In genomic region chr17:57881783-57882291, GRCh38 we compare ENCODE assay signal across 12 cellular contexts. TPM values are rescaled to one million over a fixed set of nuclear protein-coding genes. Genes with fewer than 3 reads are reported as not detected.
A peak's percentile ranks its signal among the peaks of the same experiment; 100 is the strongest.
DNase-seq lines count a peak whose midpoint lies in the region; ATAC-seq and TF ChIP-seq lines count a peak whose summit lies in the region.
"Had no signal": no experiment of that assay in that cellular context is flagged by ENCODE, and none has a peak within 500 bp of the region (broad histone marks: within the 10 kb centered on the region; RNA-seq: fewer than 3 reads in every experiment).

No MANE protein-coding gene starts in this region.

- CTCF ChIA-PET in PC-3 (lab: Charles Lee), result no interaction called here

- POLR2A ChIA-PET in PC-3 (lab: Charles Lee; ENCODE audit: unreplicated experiment), result no interaction called here

- no peaks in the 10 kb centered on the region for H3K9me2 ChIP-seq in PC-3 (replicated peaks; ENCODE audit: low read length)

- H3K27me3 ChIP-seq in HUES48 (ENCODE audit: control insufficient read depth, insufficient read depth, low read length) (peaks cover 14% of the 10 kb centered on the region), stomach smooth muscle (ENCODE audit: control insufficient read depth in 1 of 2, insufficient read depth in 2 of 2, low read length in 2 of 2) (no peaks in the 10 kb centered on the region), PC-3 (ENCODE audit: low read length) (no peaks in the 10 kb centered on the region)

- TF ChIP-seq CTCF in coronary artery (IDR thresholded peaks at IDR 0.05) (no peak), PC-3 (conservative IDR thresholded peaks at IDR 0.05; ENCODE audit: low read depth, low read length) (no peak)

- H3K4me2 ChIP-seq in PC-3 (ENCODE audit: low read length), result no peak overlapping the region

- BruUV-seq in PC-3 (replicated peaks; lab: Mats Ljungman, UMichigan), result no TSS peak

- H3K4me1 ChIP-seq in HUES48 (ENCODE audit: control insufficient read depth, insufficient read depth, low read length) (peaks cover 35% of the 10 kb centered on the region), stomach smooth muscle (ENCODE audit: control insufficient read depth, insufficient read depth, low read length) (peaks cover 46% of the 10 kb centered on the region), PC-3 (ENCODE audit: insufficient read depth, low read length) (peaks cover 42% of the 10 kb centered on the region)

- ATAC-seq in HG02870 (IDR thresholded peaks at IDR 0.05; ENCODE audit: unreplicated experiment), result no peak
- ATAC-seq in PC-3, result no peak

- no peaks in the 10 kb centered on the region for H3K36me3 ChIP-seq in HUES48 (ENCODE audit: control insufficient read depth, insufficient read depth, low read length)
- H3K36me3 ChIP-seq in stomach smooth muscle (ENCODE audit: control insufficient read depth in 2 of 2, insufficient read depth in 2 of 2, low read length in 2 of 2), result peaks cover 13 to 33% of the 10 kb centered on the region in 2 donors
- H3K36me3 ChIP-seq in PC-3 (ENCODE audit: low read depth, low read length), result peaks cover 19% of the 10 kb centered on the region

- H2AFZ ChIP-seq in PC-3 (ENCODE audit: low read length), result no peak overlapping the region

- no peaks in the 10 kb centered on the region for H4K20me1 ChIP-seq in PC-3 (ENCODE audit: low read length)

- intact Hi-C loops in PC-3 (cut with micrococcal nuclease), result no loop called here

- peaks cover 8% of the 10 kb centered on the region; the same call in 1 of the 2 replicates for H3K79me2 ChIP-seq in PC-3 (ENCODE audit: low read length)

- H3K4me3 ChIP-seq in HUES48 (ENCODE audit: low read depth, low read length) (no peak overlapping the region), coronary artery (no peak overlapping the region), stomach smooth muscle (ENCODE audit: low read length in 2 of 2) (peak overlapping the region in 1 of 2 donors; percentile 40), PC-3 (ENCODE audit: low read length) (no peak overlapping the region)

- H3K9ac ChIP-seq in HUES48 (ENCODE audit: low read depth, low read length) (no peak overlapping the region), stomach smooth muscle (ENCODE audit: low read length in 2 of 2) (peak overlapping the region; percentile 2 to 5), PC-3 (ENCODE audit: low read length) (no peak overlapping the region)

- no peak for DNase-seq in coronary artery (ENCODE audit: low spot score)
- peak; percentile 42 for DNase-seq in medulla oblongata (ENCODE audit: extremely low spot score)
- no peak for DNase-seq in NCI-H524 treated with DMSO at 0.1 percent for 48 hours (lab: John Stamatoyannopoulos, UW)
- no peak for DNase-seq in effector CD8-positive, alpha-beta T cell (lab: John Stamatoyannopoulos, UW)
- no peak for DNase-seq in PC-3
- DNase-seq: activated CD4-positive, alpha-beta T cell treated with anti-CD3 and anti-CD28 coated beads for 1 hour; activated gamma-delta T cell treated with Interleukin-2 at 50 U/mL for 16 hours; H7; NCI-H446 had no signal

- H3F3A ChIP-seq in PC-3 (ENCODE audit: low read length, unreplicated experiment), result peaks cover 14% of the 10 kb centered on the region

- H3K9me3 ChIP-seq in HUES48 (ENCODE audit: control insufficient read depth, insufficient read depth, low read length), result no peaks in the 10 kb centered on the region
- H3K9me3 ChIP-seq in stomach smooth muscle (ENCODE audit: control insufficient read depth in 2 of 2, low read length in 2 of 2), result no peaks in the 10 kb centered on the region
- no peaks in the 10 kb centered on the region for H3K9me3 ChIP-seq in PC-3 (ENCODE audit: low read length)

- peak overlapping the region; percentile 33 for H3K27ac ChIP-seq in HUES48 (ENCODE audit: low read depth, low read length)
- peak overlapping the region; percentile 65 to 96 for H3K27ac ChIP-seq in coronary artery
- peak overlapping the region; percentile 80 for H3K27ac ChIP-seq in stomach smooth muscle (ENCODE audit: low read length)
- H3K27ac ChIP-seq in PC-3 (ENCODE audit: low read length), result no peak overlapping the region

RNA-seq across cellular contexts. Expression of gene MRPS23, which starts 32.0 kb away (rescaled TPM):
- 63.9 and 97.5 TPM in 2 replicates for total RNA-seq in PC-3 (2014; rRNA removed)

Comparison
In these comparisons a context has a peak if more than half of its experiments do, and no peak if none do; other contexts are left out.
1. H3K9ac ChIP-seq: peak in stomach smooth muscle (2 of 2); none in HUES48 (single experiment) and PC-3 (single experiment).